Comparison of ENCODE assay signal across 8 cellular contexts in the genomic region with DNA sequence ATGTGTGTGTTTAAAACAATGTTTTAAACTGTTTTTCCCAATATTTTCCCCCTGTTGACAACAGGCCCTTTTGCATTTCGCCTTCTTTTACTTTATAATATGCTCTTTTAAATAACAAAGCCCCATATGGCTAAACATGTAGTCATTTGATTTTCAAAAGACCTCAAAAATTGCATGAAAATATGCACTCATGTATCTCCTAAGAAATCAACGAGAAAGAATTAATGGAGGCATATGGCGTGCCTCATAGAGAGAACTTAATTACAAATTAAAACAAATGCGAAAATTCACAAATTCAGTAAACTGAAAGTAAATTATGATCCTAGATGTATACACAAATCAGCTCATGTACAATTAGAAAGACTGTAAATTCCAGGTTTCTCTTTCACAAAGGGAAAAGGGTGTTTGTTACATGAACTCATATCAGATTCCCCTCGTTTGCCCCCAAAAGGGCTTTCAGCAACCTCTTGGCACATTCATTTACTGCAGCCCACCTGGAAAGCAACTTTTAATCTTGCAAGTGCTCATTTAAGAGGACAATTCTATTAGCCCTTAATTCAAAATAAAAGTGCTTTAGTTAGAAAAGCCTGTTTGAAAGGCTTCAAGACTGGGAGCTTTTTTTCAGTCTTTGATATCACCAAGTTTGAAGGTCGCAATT.
DNase-seq lines count a peak whose midpoint lies in the region; ATAC-seq and TF ChIP-seq lines count a peak whose summit lies in the region.

No MANE protein-coding gene starts in this region.

- H3K4me1 ChIP-seq in NT2/D1 (ENCODE audit: insufficient read depth, insufficient read length): no peaks in the 10 kb centered on the region

- DNase-seq in G401 (ENCODE audit: low spot score) (peak; percentile 27), NT2/D1 (ENCODE audit: low read depth, low spot score) (no peak), epithelial cell of proximal tubule (ENCODE audit: low read depth) (no peak), progenitor cell of endocrine pancreas (ENCODE audit: low spot score, unreplicated experiment) (no peak), HuH-7.5 (ENCODE audit: low spot score) (no peak), iPS-NIHi7 (ENCODE audit: extremely low spot score) (no peak)

- peaks cover 28% of the 10 kb centered on the region for H3K4me1 Mint-ChIP-seq in progenitor cell of endocrine pancreas (ENCODE audit: low read depth)

- H3K27me3 Mint-ChIP-seq in progenitor cell of endocrine pancreas: peaks cover 35% of the 10 kb centered on the region

- H3K9ac ChIP-seq in NT2/D1 (ENCODE audit: insufficient read length, low read depth): peak overlapping the region; percentile 87

- TF ChIP-seq CTCF in epithelial cell of proximal tubule (conservative IDR thresholded peaks at IDR 0.05; ENCODE audit: low read depth, low read length) (no peak), progenitor cell of endocrine pancreas (IDR thresholded peaks at IDR 0.05; ENCODE audit: unreplicated experiment) (no peak)

- no peaks in the 10 kb centered on the region for H3K36me3 Mint-ChIP-seq in progenitor cell of endocrine pancreas (ENCODE audit: insufficient read depth)

- no peaks in the 10 kb centered on the region for H3K36me3 ChIP-seq in NT2/D1 (ENCODE audit: insufficient read depth, insufficient read length, low read length)

- no peaks in the 10 kb centered on the region for H3K9me3 ChIP-seq in NT2/D1 (ENCODE audit: insufficient read depth, low read length)

- H3K4me3 ChIP-seq in NT2/D1 (ENCODE audit: insufficient read length, low read depth): peak overlapping the region; percentile 65
- peak overlapping the region; percentile 83 for H3K4me3 ChIP-seq in epithelial cell of proximal tubule (ENCODE audit: low read depth, low read length)

- H3K27me3 ChIP-seq in NT2/D1 (ENCODE audit: insufficient read depth, insufficient read length): peaks cover 4% of the 10 kb centered on the region

- ATAC-seq in GM18868 (IDR thresholded peaks at IDR 0.05; ENCODE audit: unreplicated experiment) (no peak), GM21619 (IDR thresholded peaks at IDR 0.05; ENCODE audit: unreplicated experiment) (no peak)

- peak overlapping the region; percentile 64 for H3K4me3 Mint-ChIP-seq in progenitor cell of endocrine pancreas (ENCODE audit: low read depth)

- in situ Hi-C loops in G401 (cut with HindIII; ENCODE audit: low sequenced_read_pairs): no loop called here

- no peak overlapping the region for H3K27ac Mint-ChIP-seq in progenitor cell of endocrine pancreas

- H3K9me3 Mint-ChIP-seq in progenitor cell of endocrine pancreas (ENCODE audit: low read depth): no peaks in the 10 kb centered on the region
